ENCODE assay signal across 10 cellular contexts in genomic region chr20:45098096-45098773, GRCh38. TPM values are rescaled to one million over a fixed set of nuclear protein-coding genes. Genes with fewer than 3 reads are reported as not detected.
DNase-seq lines count a peak whose midpoint lies in the region; ATAC-seq and TF ChIP-seq lines count a peak whose summit lies in the region.
"Had no signal": no experiment of that assay in that cellular context is flagged by ENCODE, and none has a peak within 500 bp of the region (broad histone marks: within the 10 kb centered on the region; RNA-seq: fewer than 3 reads in every experiment).

No MANE protein-coding gene starts in this region.

- H3K4me3 ChIP-seq in CD4-positive, alpha-beta memory T cell (ENCODE audit: low read length in 2 of 2), result no peak overlapping the region
- H3K4me3 ChIP-seq in naive thymus-derived CD4-positive, alpha-beta T cell (ENCODE audit: low read length), result peak overlapping the region; percentile 24

- H3K4me3 Mint-ChIP-seq in CD4-positive, alpha-beta memory T cell, result peak overlapping the region in 5 of 8 donors; percentile 13 to 65 (median 53)
- no peak overlapping the region for H3K4me3 Mint-ChIP-seq in endothelial cell (ENCODE audit: unreplicated experiment)
- H3K4me3 Mint-ChIP-seq in naive thymus-derived CD4-positive, alpha-beta T cell, result peak overlapping the region in 7 of 10 donors; percentile 20 to 77 (median 59)

- H3K4me1 ChIP-seq in CD4-positive, alpha-beta memory T cell (ENCODE audit: insufficient read depth, low read length), result peaks cover 11% of the 10 kb centered on the region
- H3K4me1 ChIP-seq in naive thymus-derived CD4-positive, alpha-beta T cell (ENCODE audit: control insufficient read depth in 2 of 2, insufficient read depth in 2 of 2, low read length in 2 of 2), result peaks cover 0 to 8% of the 10 kb centered on the region in 2 donors

- no peak for TF ChIP-seq CTCF in endothelial cell (IDR thresholded peaks at IDR 0.05; ENCODE audit: unreplicated experiment)

- no peaks in the 10 kb centered on the region for H3K9me3 ChIP-seq in CD4-positive, alpha-beta memory T cell (ENCODE audit: control insufficient read depth in 1 of 2, low read length in 2 of 2)
- H3K9me3 ChIP-seq in naive thymus-derived CD4-positive, alpha-beta T cell (ENCODE audit: control insufficient read depth in 2 of 3, low read length in 3 of 3), result no peaks in the 10 kb centered on the region

- peak in 3 of 5 donors; percentile 28 to 32 (median 31) for DNase-seq in CD4-positive, alpha-beta memory T cell
- DNase-seq in SK-MEL-5 (ENCODE audit: low read depth, low spot score) (peak; percentile 60), endothelial cell (ENCODE audit: low spot score) (peak; percentile 65), NOMO-1 (lab: John Stamatoyannopoulos, UW; ENCODE audit: unreplicated experiment in 2 of 2) (no peak), OCI-M2 (lab: John Stamatoyannopoulos, UW; ENCODE audit: unreplicated experiment) (no peak)
- DNase-seq in naive thymus-derived CD4-positive, alpha-beta T cell, result peak in 7 of 9 donors; percentile 12 to 44 (median 35)
- DNase-seq: activated B cell treated with CpG ODN at 0.5 μM for 24 hours had no signal

- in situ Hi-C loops in SK-MEL-5 (cut with HindIII; ENCODE audit: low pct_unique_long_range_greater_than_20kb, low sequenced_read_pairs), result no loop called here

- CTCF ChIA-PET in CD4-positive, alpha-beta memory T cell (lab: Charles Lee; ENCODE audit: partially characterized antibody), result interaction anchor here (4.2 to 5.6 kb wide), 2 partner anchors 23 to 56 kb away, joined by 17 to 69 read pairs; no protein-coding TSS in a partner anchor
- CTCF ChIA-PET in naive thymus-derived CD4-positive, alpha-beta T cell (lab: Charles Lee), result interaction anchor here (0.5 to 2.4 kb wide), 5 partner anchors 127 to 673 kb away, joined by 3 to 6 read pairs (median 3); no protein-coding TSS in a partner anchor

- H3K27me3 ChIP-seq in CD4-positive, alpha-beta memory T cell (ENCODE audit: insufficient read depth, low read length), result peaks cover 35% of the 10 kb centered on the region
- H3K27me3 ChIP-seq in naive thymus-derived CD4-positive, alpha-beta T cell (ENCODE audit: control insufficient read depth in 2 of 2, insufficient read depth in 2 of 2, low read length in 2 of 2), result peaks cover 7 to 21% of the 10 kb centered on the region in 2 donors

- H3K9me3 Mint-ChIP-seq in CD4-positive, alpha-beta memory T cell, result peaks cover 0 to 6% (median 0%) of the 10 kb centered on the region in 8 donors
- H3K9me3 Mint-ChIP-seq in endothelial cell (ENCODE audit: unreplicated experiment), result no peaks in the 10 kb centered on the region
- H3K9me3 Mint-ChIP-seq in naive thymus-derived CD4-positive, alpha-beta T cell, result peaks cover 0 to 7% (median 0%) of the 10 kb centered on the region in 11 donors
- H3K9me3 Mint-ChIP-seq: activated B cell treated with CpG ODN at 0.5 μM for 24 hours had no signal

- intact Hi-C loops in CD4-positive, alpha-beta memory T cell (cut with micrococcal nuclease), result no loop called here
- intact Hi-C loops in naive thymus-derived CD4-positive, alpha-beta T cell (cut with micrococcal nuclease), result loop anchor here in 1 of 2 donors (5.0 kb wide), 1 partner anchor 186 kb away; the partner anchor contains the start of gene PABPC1L

- H3K36me3 ChIP-seq in CD4-positive, alpha-beta memory T cell (ENCODE audit: insufficient read depth, low read length), result no peaks in the 10 kb centered on the region
- H3K36me3 ChIP-seq in naive thymus-derived CD4-positive, alpha-beta T cell (ENCODE audit: control insufficient read depth in 2 of 3, insufficient read depth in 3 of 3, low read length in 3 of 3), result no peaks in the 10 kb centered on the region

- peaks cover 34 to 46% of the 10 kb centered on the region in 2 donors for H3K27me3 Mint-ChIP-seq in CD4-positive, alpha-beta memory T cell
- H3K27me3 Mint-ChIP-seq in endothelial cell (ENCODE audit: unreplicated experiment), result peaks cover 22% of the 10 kb centered on the region
- peaks cover 39 to 53% (median 46%) of the 10 kb centered on the region in 5 donors for H3K27me3 Mint-ChIP-seq in naive thymus-derived CD4-positive, alpha-beta T cell

- peak overlapping the region in 1 of 7 donors; percentile 67 for H3K27ac Mint-ChIP-seq in CD4-positive, alpha-beta memory T cell
- H3K27ac Mint-ChIP-seq in endothelial cell (ENCODE audit: unreplicated experiment), result no peak overlapping the region
- no peak overlapping the region for H3K27ac Mint-ChIP-seq in naive thymus-derived CD4-positive, alpha-beta T cell
- H3K27ac Mint-ChIP-seq: activated B cell treated with CpG ODN at 0.5 μM for 24 hours had no signal

- no peak overlapping the region for H3K27ac ChIP-seq in CD4-positive, alpha-beta memory T cell (ENCODE audit: low read depth, low read length)
- H3K27ac ChIP-seq in naive thymus-derived CD4-positive, alpha-beta T cell (ENCODE audit: low read depth, low read length), result no peak overlapping the region
- H3K27ac ChIP-seq: KMS-11 had no signal

- H3K36me3 Mint-ChIP-seq in CD4-positive, alpha-beta memory T cell, result peaks cover 0 to 3% of the 10 kb centered on the region in 2 donors
- no peaks in the 10 kb centered on the region for H3K36me3 Mint-ChIP-seq in endothelial cell (ENCODE audit: low read depth, unreplicated experiment)
- H3K36me3 Mint-ChIP-seq in naive thymus-derived CD4-positive, alpha-beta T cell, result peaks cover 0 to 2% (median 0%) of the 10 kb centered on the region in 5 donors

- no peak for ATAC-seq in naive thymus-derived CD4-positive, alpha-beta T cell
- ATAC-seq in HG02870 (IDR thresholded peaks at IDR 0.05; ENCODE audit: unreplicated experiment) (no peak), GM21381 (IDR thresholded peaks at IDR 0.05; ENCODE audit: unreplicated experiment) (no peak)

- H3K4me1 Mint-ChIP-seq in CD4-positive, alpha-beta memory T cell, result peaks cover 4 to 22% (median 13%) of the 10 kb centered on the region in 4 donors
- peaks cover 3% of the 10 kb centered on the region for H3K4me1 Mint-ChIP-seq in endothelial cell (ENCODE audit: unreplicated experiment)
- peaks cover 5 to 24% (median 17%) of the 10 kb centered on the region in 7 donors for H3K4me1 Mint-ChIP-seq in naive thymus-derived CD4-positive, alpha-beta T cell

- POLR2A ChIA-PET in CD4-positive, alpha-beta memory T cell (lab: Charles Lee; ENCODE audit: partially characterized antibody), result interaction anchor here (1.9 kb wide), 1 partner anchor 87 kb away, joined by 4 read pairs; no protein-coding TSS in a partner anchor
- POLR2A ChIA-PET in naive thymus-derived CD4-positive, alpha-beta T cell (lab: Charles Lee), result no interaction called here

RNA-seq across cellular contexts. Expression of gene KCNS1, which starts 2.7 kb away (rescaled TPM):
- under 1 TPM in 1 of 2 experiments, not detected in 1; 0.09 TPM for total RNA-seq in CD4-positive, alpha-beta memory T cell
- polyA plus RNA-seq in CD4-positive, alpha-beta memory T cell, result under 1 TPM in 1 of 2 donors, not detected in 1; 0.16 TPM
- total RNA-seq in SK-MEL-5 (2014; rRNA removed; shearing (Covaris generic)), result 1.1 and 1.7 TPM in 2 replicates
- 6.6 and 7.6 TPM in 2 replicates for polyA plus RNA-seq in SK-MEL-5 (2015; cell fraction: cytosol; rRNA removed)
- polyA plus RNA-seq in SK-MEL-5 (2015; cell fraction: nucleus; rRNA removed), result 0.72 and 2.3 TPM in 2 replicates
- total RNA-seq in endothelial cell (ENCODE audit: unreplicated experiment), result 0.10 TPM
- under 1 TPM in 1 of 5 experiments, not detected in 4; 0.12 TPM for total RNA-seq in naive thymus-derived CD4-positive, alpha-beta T cell
- under 1 TPM; 0.07 to 0.08 TPM for polyA plus RNA-seq in naive thymus-derived CD4-positive, alpha-beta T cell
- total RNA-seq: activated B cell treated with CpG ODN at 0.5 μM for 24 hours had no signal

RNA-seq across cellular contexts. Expression of gene WFDC5, which starts 16.7 kb away (rescaled TPM):
- total RNA-seq in CD4-positive, alpha-beta memory T cell, result not detected
- not detected for polyA plus RNA-seq in CD4-positive, alpha-beta memory T cell
- total RNA-seq in SK-MEL-5 (2014; rRNA removed; shearing (Covaris generic)), result not detected in 2 replicates
- not detected in 2 replicates for polyA plus RNA-seq in SK-MEL-5 (2015; cell fraction: cytosol; rRNA removed)
- not detected in 2 replicates for polyA plus RNA-seq in SK-MEL-5 (2015; cell fraction: nucleus; rRNA removed)
- total RNA-seq in endothelial cell (ENCODE audit: unreplicated experiment), result not detected
- not detected for total RNA-seq in naive thymus-derived CD4-positive, alpha-beta T cell
- polyA plus RNA-seq in naive thymus-derived CD4-positive, alpha-beta T cell, result not detected
- total RNA-seq: activated B cell treated with CpG ODN at 0.5 μM for 24 hours had no signal

RNA-seq across cellular contexts. Expression of gene WFDC12, which starts 26.0 kb away (rescaled TPM):
- total RNA-seq in CD4-positive, alpha-beta memory T cell, result not detected
- not detected for polyA plus RNA-seq in CD4-positive, alpha-beta memory T cell
- not detected in 2 replicates for total RNA-seq in SK-MEL-5 (2014; rRNA removed; shearing (Covaris generic))
- not detected in 2 replicates for polyA plus RNA-seq in SK-MEL-5 (2015; cell fraction: cytosol; rRNA removed)
- polyA plus RNA-seq in SK-MEL-5 (2015; cell fraction: nucleus; rRNA removed), result not detected in 2 replicates
- total RNA-seq in endothelial cell (ENCODE audit: unreplicated experiment), result not detected
- not detected for total RNA-seq in naive thymus-derived CD4-positive, alpha-beta T cell
- not detected for polyA plus RNA-seq in naive thymus-derived CD4-positive, alpha-beta T cell
- total RNA-seq: activated B cell treated with CpG ODN at 0.5 μM for 24 hours had no signal

Comparison
In these comparisons a context has a peak if more than half of its experiments do, and no peak if none do; other contexts are left out.
1. DNase-seq: peak in CD4-positive, alpha-beta memory T cell (3 of 5), SK-MEL-5 (single experiment), endothelial cell (single experiment) and naive thymus-derived CD4-positive, alpha-beta T cell (7 of 9); none in NOMO-1 (0 of 2) and OCI-M2 (single experiment).